10 cellular contexts compared by ENCODE assay signal in the genomic region with DNA sequence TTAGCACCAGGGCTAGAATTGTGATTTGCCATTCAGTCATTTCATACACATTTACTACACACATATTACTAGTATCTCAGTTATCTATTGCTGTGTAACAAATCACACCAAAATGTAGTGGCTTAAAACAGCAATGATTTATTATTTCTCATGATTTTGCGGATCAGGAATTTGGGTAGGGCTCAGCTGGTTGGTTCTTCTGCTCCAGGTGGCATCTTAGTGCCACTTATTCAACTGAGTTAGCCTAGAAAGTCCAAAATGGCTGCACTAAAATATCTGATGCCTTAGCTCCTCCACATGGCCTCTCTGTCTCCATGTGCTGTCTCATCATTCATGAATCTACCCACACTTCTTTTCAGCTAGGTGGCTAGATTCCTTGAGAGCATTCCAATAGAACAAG.
"Had no signal": no experiment of that assay in that cellular context is flagged by ENCODE, and none has a peak within 500 bp of the region (broad histone marks: within the 10 kb centered on the region; RNA-seq: fewer than 3 reads in every experiment).

No MANE protein-coding gene starts in this region.

- H3K4me1 ChIP-seq: HAP-1 had no signal

- H2AFZ ChIP-seq: GM23248 had no signal

- DNase-seq: GM23248, GOT3, H7, H9, HCEC 1CT, HFFc6 had no signal

- FAIRE-seq: H1, H54 had no signal

- H3K4me3 Mint-ChIP-seq: H9, HFFc6 had no signal

- H3K27ac Mint-ChIP-seq: H9, HFFc6 had no signal

- H3K9ac ChIP-seq: GM23248 had no signal

- H3K9me3 ChIP-seq: HAP-1 had no signal

- H3K36me3 ChIP-seq: HAP-1 had no signal

- H3K4me3 ChIP-seq: GM23248, HAP-1 had no signal

- H3K27ac ChIP-seq: GM23248 had no signal

- ATAC-seq: HCT116 had no signal
